16 cellular contexts compared by ENCODE assay signal in the genomic region with DNA sequence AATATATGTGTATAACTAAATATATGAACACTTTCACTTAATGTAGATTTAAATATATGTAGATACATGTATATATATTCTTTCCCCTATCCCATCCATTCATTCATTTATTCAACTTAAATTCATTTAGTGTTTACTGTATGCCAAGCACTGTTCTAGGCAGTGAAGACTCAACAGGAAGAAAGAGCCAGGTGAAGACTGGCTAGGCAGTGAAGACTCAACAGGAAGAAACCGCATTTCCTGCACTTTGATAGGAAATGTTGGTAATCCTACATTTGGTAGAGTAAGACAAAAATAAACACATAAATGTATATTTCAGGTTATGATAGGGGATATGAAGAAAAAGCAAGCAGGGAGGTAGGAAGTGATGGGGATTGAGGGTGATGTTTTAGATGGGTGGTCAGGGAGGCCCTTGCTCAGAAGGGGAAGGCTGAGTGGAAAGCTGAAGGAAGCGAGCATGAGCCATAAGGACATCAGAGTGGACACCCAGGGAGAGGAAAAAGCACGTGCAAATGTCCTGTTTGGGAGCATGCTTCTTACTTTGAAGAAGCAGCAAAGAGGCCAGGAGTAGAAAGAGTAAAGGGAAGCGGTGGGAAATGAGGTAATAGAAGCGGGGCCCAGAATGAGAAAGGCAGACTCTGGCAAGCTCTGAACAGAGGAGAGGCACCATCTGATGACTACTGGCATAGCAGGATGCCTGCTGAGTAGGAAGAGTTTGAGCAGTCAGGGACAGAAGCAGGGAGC.
DNase-seq lines count a peak whose midpoint lies in the region; ATAC-seq and TF ChIP-seq lines count a peak whose summit lies in the region.
"Had no signal": no experiment of that assay in that cellular context is flagged by ENCODE, and none has a peak within 500 bp of the region (broad histone marks: within the 10 kb centered on the region; RNA-seq: fewer than 3 reads in every experiment).

No MANE protein-coding gene starts in this region.

- H3K27me3 Mint-ChIP-seq in activated T-cell treated with anti-CD3 and anti-CD28 coated beads, Interleukin-2, amount 50 U/mL, for 24 hours: no peaks in the 10 kb centered on the region
- H3K27me3 Mint-ChIP-seq in CD8-positive, alpha-beta memory T cell: peaks cover 3 to 7% of the 10 kb centered on the region in 2 donors
- H3K27me3 Mint-ChIP-seq in activated CD8-positive, alpha-beta T cell treated with anti-CD3 and anti-CD28 coated beads, Interleukin-2, amount 10 ng/mL, durations not matched to agents 7 days and 5 days (ENCODE audit: low read depth): no peaks in the 10 kb centered on the region
- peaks cover 2% of the 10 kb centered on the region for H3K27me3 Mint-ChIP-seq in neural progenitor cell (ENCODE audit: insufficient read depth, low read depth)

- intact Hi-C loops in tibial artery (cut with DNase I; ENCODE audit: low total_unique reads): no loop called here

- H4K20me1 ChIP-seq in neural progenitor cell (ENCODE audit: low read depth): no peaks in the 10 kb centered on the region

- DNase-seq in activated T-cell treated with anti-CD3 and anti-CD28 coated beads, Interleukin-2, amount 50 U/mL, for 24 hours: no peak
- DNase-seq in activated T-cell treated with anti-CD3 and anti-CD28 coated beads for 4 hours: no peak
- DNase-seq in CD8-positive, alpha-beta memory T cell: no peak
- DNase-seq in activated CD8-positive, alpha-beta T cell treated with anti-CD3 and anti-CD28 coated beads, Interleukin-2, amount 10 ng/mL, durations not matched to agents 7 days and 5 days: no peak
- no peak for DNase-seq in neural progenitor cell (ENCODE audit: low spot score)
- DNase-seq in tibial artery: no peak
- DNase-seq: brain microvascular endothelial cell, dorsolateral prefrontal cortex, GF-D8, NCI-H1417 treated with DMSO at 0.1 percent for 48 hours, NCI-H2171 treated with DMSO at 0.1 percent for 48 hours, SHP77, T1000 had no signal

- no peaks in the 10 kb centered on the region for H3K36me3 Mint-ChIP-seq in activated T-cell treated with anti-CD3 and anti-CD28 coated beads, Interleukin-2, amount 50 U/mL, for 24 hours (ENCODE audit: low read depth)
- peaks cover 0 to 6% (median 0%) of the 10 kb centered on the region in 3 donors for H3K36me3 Mint-ChIP-seq in CD8-positive, alpha-beta memory T cell
- H3K36me3 Mint-ChIP-seq in activated CD8-positive, alpha-beta T cell treated with anti-CD3 and anti-CD28 coated beads, Interleukin-2, amount 10 ng/mL, durations not matched to agents 7 days and 5 days (ENCODE audit: low read depth): peaks cover 2% of the 10 kb centered on the region
- no peaks in the 10 kb centered on the region for H3K36me3 Mint-ChIP-seq in neural progenitor cell

- no peaks in the 10 kb centered on the region for H3K9me3 ChIP-seq in CD8-positive, alpha-beta memory T cell (ENCODE audit: low read length)
- H3K9me3 ChIP-seq in neural progenitor cell (ENCODE audit: low read depth) (no peaks in the 10 kb centered on the region), tibial artery (peaks cover 0 to 10% (median 0%) of the 10 kb centered on the region in 3 donors)

- H3K4me1 Mint-ChIP-seq in activated T-cell treated with anti-CD3 and anti-CD28 coated beads, Interleukin-2, amount 50 U/mL, for 24 hours (ENCODE audit: low read depth): peaks cover 46% of the 10 kb centered on the region
- H3K4me1 Mint-ChIP-seq in CD8-positive, alpha-beta memory T cell: peaks cover 24 to 52% (median 34%) of the 10 kb centered on the region in 3 donors
- H3K4me1 Mint-ChIP-seq in activated CD8-positive, alpha-beta T cell treated with anti-CD3 and anti-CD28 coated beads, Interleukin-2, amount 10 ng/mL, durations not matched to agents 7 days and 5 days (ENCODE audit: low read depth): peaks cover 38% of the 10 kb centered on the region
- peaks cover 22% of the 10 kb centered on the region for H3K4me1 Mint-ChIP-seq in neural progenitor cell

- POLR2A ChIA-PET in CD8-positive, alpha-beta memory T cell (lab: Charles Lee): no interaction called here
- POLR2A ChIA-PET in activated CD8-positive, alpha-beta T cell treated with anti-CD3 and anti-CD28 coated beads, Interleukin-2, amount 10 ng/mL, durations not matched to agents 7 days and 5 days (lab: Charles Lee): no interaction called here

- H3F3A ChIP-seq in neural progenitor cell (ENCODE audit: low read depth): peaks cover 15% of the 10 kb centered on the region

- no peak overlapping the region for H3K4me3 Mint-ChIP-seq in activated T-cell treated with anti-CD3 and anti-CD28 coated beads, Interleukin-2, amount 50 U/mL, for 24 hours
- peak overlapping the region in 6 of 7 donors; percentile 1 to 74 (median 40) for H3K4me3 Mint-ChIP-seq in CD8-positive, alpha-beta memory T cell
- no peak overlapping the region for H3K4me3 Mint-ChIP-seq in activated CD8-positive, alpha-beta T cell treated with anti-CD3 and anti-CD28 coated beads, Interleukin-2, amount 10 ng/mL, durations not matched to agents 7 days and 5 days
- H3K4me3 Mint-ChIP-seq in neural progenitor cell: peak overlapping the region; percentile 7
- H3K4me3 Mint-ChIP-seq: neural crest cell had no signal

- ATAC-seq in activated CD8-positive, alpha-beta T cell treated with anti-CD3 and anti-CD28 coated beads, Interleukin-2, amount 10 ng/mL, durations not matched to agents 7 days and 5 days: no peak
- ATAC-seq in GM18867 (IDR thresholded peaks at IDR 0.05; ENCODE audit: unreplicated experiment) (no peak), HG03097 (IDR thresholded peaks at IDR 0.05; ENCODE audit: low FRiP score, unreplicated experiment) (no peak)

- CTCF ChIA-PET in CD8-positive, alpha-beta memory T cell (lab: Charles Lee): no interaction called here
- CTCF ChIA-PET in activated CD8-positive, alpha-beta T cell treated with anti-CD3 and anti-CD28 coated beads, Interleukin-2, amount 10 ng/mL, durations not matched to agents 7 days and 5 days (lab: Charles Lee): no interaction called here

- H3K9me3 Mint-ChIP-seq in activated T-cell treated with anti-CD3 and anti-CD28 coated beads, Interleukin-2, amount 50 U/mL, for 24 hours: peaks cover 4% of the 10 kb centered on the region
- peaks cover 0 to 4% (median 0%) of the 10 kb centered on the region in 5 donors for H3K9me3 Mint-ChIP-seq in CD8-positive, alpha-beta memory T cell
- H3K9me3 Mint-ChIP-seq in activated CD8-positive, alpha-beta T cell treated with anti-CD3 and anti-CD28 coated beads, Interleukin-2, amount 10 ng/mL, durations not matched to agents 7 days and 5 days (ENCODE audit: insufficient read depth): no peaks in the 10 kb centered on the region
- peaks cover 2% of the 10 kb centered on the region for H3K9me3 Mint-ChIP-seq in neural progenitor cell

- H2AFZ ChIP-seq in neural progenitor cell (replicated peaks): no peak overlapping the region

- H3K27ac Mint-ChIP-seq in activated T-cell treated with anti-CD3 and anti-CD28 coated beads, Interleukin-2, amount 50 U/mL, for 24 hours: peak overlapping the region; percentile 50
- H3K27ac Mint-ChIP-seq in CD8-positive, alpha-beta memory T cell: peak overlapping the region; percentile 32 to 92 (median 72)
- peak overlapping the region; percentile 61 for H3K27ac Mint-ChIP-seq in activated CD8-positive, alpha-beta T cell treated with anti-CD3 and anti-CD28 coated beads, Interleukin-2, amount 10 ng/mL, durations not matched to agents 7 days and 5 days
- no peak overlapping the region for H3K27ac Mint-ChIP-seq in neural progenitor cell

- H3K9ac ChIP-seq in neural progenitor cell: no peak overlapping the region

- no peak overlapping the region for H3K4me2 ChIP-seq in neural progenitor cell

- TF ChIP-seq CTCF in neural progenitor cell (IDR thresholded peaks at IDR 0.05): no peak
- TF ChIP-seq CTCF in tibial artery (IDR thresholded peaks at IDR 0.05): no peak

- no peaks in the 10 kb centered on the region for H3K79me2 ChIP-seq in neural progenitor cell (ENCODE audit: low read depth)

- peak overlapping the region; percentile 24 for H3K4me3 ChIP-seq in CD8-positive, alpha-beta memory T cell (ENCODE audit: low read length)
- no peak overlapping the region for H3K4me3 ChIP-seq in neural progenitor cell
- no peak overlapping the region for H3K4me3 ChIP-seq in tibial artery

- no peaks in the 10 kb centered on the region for H3K27me3 ChIP-seq in CD8-positive, alpha-beta memory T cell (ENCODE audit: insufficient read depth, low read length, poor library complexity, severe bottlenecking)
- H3K27me3 ChIP-seq in neural progenitor cell (no peaks in the 10 kb centered on the region), tibial artery (no peaks in the 10 kb centered on the region)
- H3K27me3 ChIP-seq: brain microvascular endothelial cell had no signal

- peaks cover 49% of the 10 kb centered on the region for H3K4me1 ChIP-seq in CD8-positive, alpha-beta memory T cell (ENCODE audit: insufficient read depth, low read length)
- H3K4me1 ChIP-seq in neural progenitor cell: peaks cover 25% of the 10 kb centered on the region
- peaks cover 0 to 18% (median 10%) of the 10 kb centered on the region in 4 donors for H3K4me1 ChIP-seq in tibial artery

- no peaks in the 10 kb centered on the region for H3K36me3 ChIP-seq in CD8-positive, alpha-beta memory T cell (ENCODE audit: insufficient read depth, low read length)
- H3K36me3 ChIP-seq in neural progenitor cell: no peaks in the 10 kb centered on the region
- H3K36me3 ChIP-seq in tibial artery: no peaks in the 10 kb centered on the region
- H3K36me3 ChIP-seq: brain microvascular endothelial cell had no signal

- no peak overlapping the region for H3K27ac ChIP-seq in CD8-positive, alpha-beta memory T cell (ENCODE audit: low read depth, low read length)
- no peak overlapping the region for H3K27ac ChIP-seq in neural progenitor cell
- H3K27ac ChIP-seq in tibial artery: no peak overlapping the region
- H3K27ac ChIP-seq: brain microvascular endothelial cell, dorsolateral prefrontal cortex had no signal

Comparison
In these comparisons a context has a peak if more than half of its experiments do, and no peak if none do; other contexts are left out.
1. H3K4me3 Mint-ChIP-seq: peak in CD8-positive, alpha-beta memory T cell (6 of 7) and neural progenitor cell (single experiment); none in activated T-cell treated with anti-CD3 and anti-CD28 coated beads, Interleukin-2, amount 50 U/mL, for 24 hours (single experiment) and activated CD8-positive, alpha-beta T cell treated with anti-CD3 and anti-CD28 coated beads, Interleukin-2, amount 10 ng/mL, durations not matched to agents 7 days and 5 days (single experiment).